In genomic region chr1:37486680-37487618, GRCh38 we compare ENCODE assay signal across 1 cellular context.
TF ChIP-seq lines count a peak whose summit lies in the region.

No MANE protein-coding gene starts in this region.

TF ChIP-seq in GM23338, 12 proteins besides CTCF, POLR2A, EP300 and RAD21 (continued from another document):
- no peak for TF ChIP-seq REST (IDR thresholded peaks at IDR 0.05; ENCODE audit: unreplicated experiment)
